ENCODE assay signal across 18 cellular contexts in genomic region chr6:93163146-93163545, GRCh38.
DNase-seq lines count a peak whose midpoint lies in the region; ATAC-seq and TF ChIP-seq lines count a peak whose summit lies in the region.
"Had no signal": no experiment of that assay in that cellular context is flagged by ENCODE, and none has a peak within 500 bp of the region (broad histone marks: within the 10 kb centered on the region; RNA-seq: fewer than 3 reads in every experiment).

No MANE protein-coding gene starts in this region.

- H3K4me1 ChIP-seq in tibial nerve: no peaks in the 10 kb centered on the region

- no peaks in the 10 kb centered on the region for H3K27me3 ChIP-seq in tibial nerve

- no peak overlapping the region for H3K9ac ChIP-seq in SK-N-MC (ENCODE audit: insufficient read length)

- TF ChIP-seq POLR2A in NB4 (IDR thresholded peaks at IDR 0.05; ENCODE audit: extremely low read depth, insufficient read length) (no peak), tibial nerve (IDR thresholded peaks at IDR 0.05) (no peak)

- TF ChIP-seq CTCF in NB4 (IDR thresholded peaks at IDR 0.05; ENCODE audit: low read depth, low read length) (no peak), tibial nerve (IDR thresholded peaks at IDR 0.05) (no peak)

- TF ChIP-seq EP300 in tibial nerve (IDR thresholded peaks at IDR 0.05): no peak

- H3K9me3 ChIP-seq in SK-N-MC (ENCODE audit: low read depth, low read length) (no peaks in the 10 kb centered on the region), tibial nerve (peaks cover 0 to 3% (median 0%) of the 10 kb centered on the region in 4 donors)

- no peak overlapping the region for H3K4me3 ChIP-seq in NB4 (ENCODE audit: low read depth, low read length)
- H3K4me3 ChIP-seq in SK-N-MC: peak overlapping the region; percentile 33; the same call in 1 of the 2 replicates
- no peak overlapping the region for H3K4me3 ChIP-seq in skeletal muscle cell (ENCODE audit: low read depth, low read length)
- no peak overlapping the region for H3K4me3 ChIP-seq in tibial nerve
- H3K4me3 ChIP-seq: GM23338 had no signal

- H3K36me3 ChIP-seq in SK-N-MC (ENCODE audit: insufficient read depth, low read length) (no peaks in the 10 kb centered on the region), tibial nerve (no peaks in the 10 kb centered on the region)

- no peak for ATAC-seq in HG02678 (IDR thresholded peaks at IDR 0.05; ENCODE audit: unreplicated experiment)
- ATAC-seq: GM23338, Right ventricle myocardium inferior had no signal

- WGBS in tibial nerve, 2 donors: 49 to 50% methylated on average over 3 of the region's 3 CpGs

- DNase-seq in DMS53 (lab: John Stamatoyannopoulos, UW): peak; percentile 40
- DNase-seq in DMS53 treated with DMSO at 0.1 percent for 48 hours (lab: John Stamatoyannopoulos, UW; ENCODE audit: unreplicated experiment): no peak
- peak; percentile 57 for DNase-seq in NB4 (ENCODE audit: low read depth)
- peak; percentile 44 for DNase-seq in SK-N-MC (ENCODE audit: low read depth, low spot score)
- DNase-seq in skeletal muscle cell (ENCODE audit: low read depth): peak; percentile 56
- DNase-seq in tibial nerve (ENCODE audit: low spot score in 2 of 2): no peak
- DNase-seq in stimulated activated CD4-positive, alpha-beta T cell treated with anti-CD3 and anti-CD28 coated beads, Interleukin-4, amount 100 ng/mL, for 1 hour: no peak
- DNase-seq: ACHN, KG1, NCI-H1105 treated with DMSO at 0.1 percent for 48 hours, NCI-H2029 treated with DMSO at 0.1 percent for 48 hours, NCI-H2227 treated with DMSO at 0.1 percent for 48 hours, NCI-H510A treated with DMSO at 0.1 percent for 48 hours had no signal

- H3K27ac ChIP-seq in SK-N-MC: no peak overlapping the region
- H3K27ac ChIP-seq in tibial nerve: no peak overlapping the region
- H3K27ac ChIP-seq: 22Rv1, C4-2B had no signal

Comparison
In these comparisons a context has a peak if more than half of its experiments do, and no peak if none do; other contexts are left out.
1. DNase-seq: peak in DMS53 (single experiment), NB4 (single experiment), SK-N-MC (single experiment) and skeletal muscle cell (single experiment); none in DMS53 treated with DMSO at 0.1 percent for 48 hours (single experiment), tibial nerve (0 of 2) and stimulated activated CD4-positive, alpha-beta T cell treated with anti-CD3 and anti-CD28 coated beads, Interleukin-4, amount 100 ng/mL, for 1 hour (single experiment).